In the genomic region with DNA sequence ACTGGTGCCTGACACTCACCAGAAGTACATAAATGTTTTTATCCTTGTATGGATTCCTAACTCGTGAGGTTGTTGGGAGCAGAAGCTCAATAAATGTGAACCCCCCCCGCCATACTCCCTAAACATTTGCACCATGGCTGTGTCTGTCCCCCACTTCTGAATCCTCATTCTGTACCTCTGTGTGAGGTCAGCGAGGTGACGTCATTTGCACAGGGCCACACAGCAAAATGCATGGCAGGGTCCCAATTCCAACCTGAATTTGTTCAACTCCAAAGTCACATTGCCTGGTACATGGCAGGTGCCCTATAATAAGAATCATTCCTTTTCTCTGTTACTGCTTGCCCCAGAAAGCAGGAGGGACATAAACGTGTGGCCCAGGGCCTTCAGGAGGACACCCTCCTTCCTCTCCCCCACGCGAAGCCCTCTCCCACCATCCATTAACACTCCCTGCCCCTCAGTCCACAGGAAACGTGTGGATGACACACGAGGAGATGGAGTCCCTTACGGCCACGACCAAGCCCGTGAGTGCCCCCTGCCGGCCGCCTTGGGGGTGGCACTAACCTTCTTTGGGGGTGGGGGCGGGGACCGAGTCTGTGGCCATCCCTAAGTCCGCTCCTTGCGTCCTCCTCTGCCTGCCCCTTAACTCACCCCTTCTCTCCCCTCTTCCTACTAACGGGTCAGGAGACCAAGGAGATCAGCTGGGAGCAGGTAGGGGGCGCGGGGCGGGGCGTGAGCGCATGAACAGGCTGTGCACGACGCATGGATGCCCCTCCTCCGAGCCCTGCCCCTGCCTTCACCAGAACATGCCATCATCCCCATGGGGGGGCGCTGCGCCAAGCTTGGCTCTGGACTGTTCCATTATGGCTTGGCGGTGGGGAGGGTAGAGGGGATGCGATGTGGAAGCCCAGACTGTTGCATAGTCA, we compare ENCODE assay signal across 1 cellular context.
TF ChIP-seq lines count a peak whose summit lies in the region.

No MANE protein-coding gene starts in this region.

TF ChIP-seq in K562, 482 proteins besides CTCF, POLR2A, EP300 and RAD21 (continues in another document):
- TF ChIP-seq TFAP4 (CRISPR knock-in tag; IDR thresholded peaks at IDR 0.05; ENCODE audit: borderline replicate concordance) (peak; percentile 96), HMG20A (CRISPR knock-in tag; conservative IDR thresholded peaks at IDR 0.05) (no peak), ELF1 (tag; IDR thresholded peaks at IDR 0.05) (no peak), RBFOX2 (IDR thresholded peaks at IDR 0.05; ENCODE audit: low read depth, low read length) (peak; percentile 53; the same call in 1 of the 2 replicates), MECOM (CRISPR knock-in tag; IDR thresholded peaks at IDR 0.05) (no peak), NFATC3 (IDR thresholded peaks at IDR 0.05) (no peak), ZNF586 (CRISPR knock-in tag; conservative IDR thresholded peaks at IDR 0.05) (no peak), ZNF785 (CRISPR knock-in tag; IDR thresholded peaks at IDR 0.05) (no peak), GABPB2 (CRISPR knock-in tag; conservative IDR thresholded peaks at IDR 0.05) (no peak), DNMT1 (IDR thresholded peaks at IDR 0.05) (no peak), KAT7 (CRISPR knock-in tag; IDR thresholded peaks at IDR 0.05; ENCODE audit: borderline replicate concordance) (no peak), JUNB (CRISPR knock-in tag; conservative IDR thresholded peaks at IDR 0.05) (0 out of 2 replicates have a peak, but pooled peaks have one; percentile 57), TSHZ1 (CRISPR knock-in tag; IDR thresholded peaks at IDR 0.05) (no peak), FOXJ2 (tag; IDR thresholded peaks at IDR 0.05) (no peak), BDP1 (IDR thresholded peaks at IDR 0.05; ENCODE audit: insufficient read depth, insufficient read length) (no peak), IRF1 (CRISPR knock-in tag; IDR thresholded peaks at IDR 0.05; ENCODE audit: borderline replicate concordance) (no peak), YY1 (IDR thresholded peaks at IDR 0.05; ENCODE audit: borderline replicate concordance in 1 of 3, control insufficient read depth in 1 of 3, extremely low read depth in 1 of 3, insufficient read depth in 3 of 3, insufficient read length in 1 of 3, insufficient replicate concordance in 2 of 3, low read depth in 1 of 3, low read length in 2 of 3) (peak in 1 of 3 experiments; percentile 49), RNF219 (CRISPR knock-in tag; IDR thresholded peaks at IDR 0.05) (no peak), ZNF212 (CRISPR knock-in tag; IDR thresholded peaks at IDR 0.05) (no peak), ARNT (IDR thresholded peaks at IDR 0.05) (peak; percentile 44 to 78; a peak in 2 of 4 replicates), ZC3H4 (CRISPR knock-in tag; IDR thresholded peaks at IDR 0.05; ENCODE audit: borderline replicate concordance) (no peak), DPF2 (IDR thresholded peaks at IDR 0.05) (no peak), POLR3A (IDR thresholded peaks at IDR 0.05; ENCODE audit: borderline replicate concordance, extremely low read depth, insufficient read depth, insufficient read length) (no peak), CBX5 (IDR thresholded peaks at IDR 0.05; ENCODE audit: borderline replicate concordance, low read depth) (no peak), ZBTB5 (IDR thresholded peaks at IDR 0.05) (no peak), ZZZ3 (IDR thresholded peaks at IDR 0.05) (no peak), PHF8 (IDR thresholded peaks at IDR 0.05; ENCODE audit: borderline replicate concordance, low read length) (peak; percentile 23; the same call in 1 of the 2 replicates), PRPF4 (IDR thresholded peaks at IDR 0.05; ENCODE audit: insufficient read depth, low read depth, low read length, poor library complexity, severe bottlenecking) (no peak), FOXK2 (conservative IDR thresholded peaks at IDR 0.05 in 1 of 2, IDR thresholded peaks at IDR 0.05 in 1 of 2; ENCODE audit: low read depth in 2 of 2) (peak in 1 of 2 experiments; percentile 99; a peak in 2 of 4 replicates), ZC3H8 (IDR thresholded peaks at IDR 0.05) (no peak), TEAD2 (tag; IDR thresholded peaks at IDR 0.05) (no peak)
- TF ChIP-seq, protein P1, sequence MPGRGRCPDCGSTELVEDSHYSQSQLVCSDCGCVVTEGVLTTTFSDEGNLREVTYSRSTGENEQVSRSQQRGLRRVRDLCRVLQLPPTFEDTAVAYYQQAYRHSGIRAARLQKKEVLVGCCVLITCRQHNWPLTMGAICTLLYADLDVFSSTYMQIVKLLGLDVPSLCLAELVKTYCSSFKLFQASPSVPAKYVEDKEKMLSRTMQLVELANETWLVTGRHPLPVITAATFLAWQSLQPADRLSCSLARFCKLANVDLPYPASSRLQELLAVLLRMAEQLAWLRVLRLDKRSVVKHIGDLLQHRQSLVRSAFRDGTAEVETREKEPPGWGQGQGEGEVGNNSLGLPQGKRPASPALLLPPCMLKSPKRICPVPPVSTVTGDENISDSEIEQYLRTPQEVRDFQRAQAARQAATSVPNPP (IDR thresholded peaks at IDR 0.05; ENCODE audit: borderline replicate concordance, insufficient read depth, insufficient read length) = no peak
- TF ChIP-seq, protein P2, sequence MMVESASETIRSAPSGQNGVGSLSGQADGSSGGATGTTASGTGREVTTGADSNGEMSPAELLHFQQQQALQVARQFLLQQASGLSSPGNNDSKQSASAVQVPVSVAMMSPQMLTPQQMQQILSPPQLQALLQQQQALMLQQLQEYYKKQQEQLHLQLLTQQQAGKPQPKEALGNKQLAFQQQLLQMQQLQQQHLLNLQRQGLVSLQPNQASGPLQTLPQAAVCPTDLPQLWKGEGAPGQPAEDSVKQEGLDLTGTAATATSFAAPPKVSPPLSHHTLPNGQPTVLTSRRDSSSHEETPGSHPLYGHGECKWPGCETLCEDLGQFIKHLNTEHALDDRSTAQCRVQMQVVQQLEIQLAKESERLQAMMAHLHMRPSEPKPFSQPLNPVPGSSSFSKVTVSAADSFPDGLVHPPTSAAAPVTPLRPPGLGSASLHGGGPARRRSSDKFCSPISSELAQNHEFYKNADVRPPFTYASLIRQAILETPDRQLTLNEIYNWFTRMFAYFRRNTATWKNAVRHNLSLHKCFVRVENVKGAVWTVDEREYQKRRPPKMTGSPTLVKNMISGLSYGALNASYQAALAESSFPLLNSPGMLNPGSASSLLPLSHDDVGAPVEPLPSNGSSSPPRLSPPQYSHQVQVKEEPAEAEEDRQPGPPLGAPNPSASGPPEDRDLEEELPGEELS (CRISPR knock-in tag; IDR thresholded peaks at IDR 0.05; ENCODE audit: borderline replicate concordance) = 0 out of 2 replicates have a peak, but pooled peaks have one; percentile 59
- TF ChIP-seq, protein P3, sequence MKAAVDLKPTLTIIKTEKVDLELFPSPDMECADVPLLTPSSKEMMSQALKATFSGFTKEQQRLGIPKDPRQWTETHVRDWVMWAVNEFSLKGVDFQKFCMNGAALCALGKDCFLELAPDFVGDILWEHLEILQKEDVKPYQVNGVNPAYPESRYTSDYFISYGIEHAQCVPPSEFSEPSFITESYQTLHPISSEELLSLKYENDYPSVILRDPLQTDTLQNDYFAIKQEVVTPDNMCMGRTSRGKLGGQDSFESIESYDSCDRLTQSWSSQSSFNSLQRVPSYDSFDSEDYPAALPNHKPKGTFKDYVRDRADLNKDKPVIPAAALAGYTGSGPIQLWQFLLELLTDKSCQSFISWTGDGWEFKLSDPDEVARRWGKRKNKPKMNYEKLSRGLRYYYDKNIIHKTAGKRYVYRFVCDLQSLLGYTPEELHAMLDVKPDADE (conservative IDR thresholded peaks at IDR 0.05; ENCODE audit: control insufficient read depth, low read depth, low read length) = no peak
- TF ChIP-seq, protein P4, sequence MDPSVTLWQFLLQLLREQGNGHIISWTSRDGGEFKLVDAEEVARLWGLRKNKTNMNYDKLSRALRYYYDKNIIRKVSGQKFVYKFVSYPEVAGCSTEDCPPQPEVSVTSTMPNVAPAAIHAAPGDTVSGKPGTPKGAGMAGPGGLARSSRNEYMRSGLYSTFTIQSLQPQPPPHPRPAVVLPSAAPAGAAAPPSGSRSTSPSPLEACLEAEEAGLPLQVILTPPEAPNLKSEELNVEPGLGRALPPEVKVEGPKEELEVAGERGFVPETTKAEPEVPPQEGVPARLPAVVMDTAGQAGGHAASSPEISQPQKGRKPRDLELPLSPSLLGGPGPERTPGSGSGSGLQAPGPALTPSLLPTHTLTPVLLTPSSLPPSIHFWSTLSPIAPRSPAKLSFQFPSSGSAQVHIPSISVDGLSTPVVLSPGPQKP (CRISPR knock-in tag; IDR thresholded peaks at IDR 0.05) = no peak
- TF ChIP-seq, protein P5, sequence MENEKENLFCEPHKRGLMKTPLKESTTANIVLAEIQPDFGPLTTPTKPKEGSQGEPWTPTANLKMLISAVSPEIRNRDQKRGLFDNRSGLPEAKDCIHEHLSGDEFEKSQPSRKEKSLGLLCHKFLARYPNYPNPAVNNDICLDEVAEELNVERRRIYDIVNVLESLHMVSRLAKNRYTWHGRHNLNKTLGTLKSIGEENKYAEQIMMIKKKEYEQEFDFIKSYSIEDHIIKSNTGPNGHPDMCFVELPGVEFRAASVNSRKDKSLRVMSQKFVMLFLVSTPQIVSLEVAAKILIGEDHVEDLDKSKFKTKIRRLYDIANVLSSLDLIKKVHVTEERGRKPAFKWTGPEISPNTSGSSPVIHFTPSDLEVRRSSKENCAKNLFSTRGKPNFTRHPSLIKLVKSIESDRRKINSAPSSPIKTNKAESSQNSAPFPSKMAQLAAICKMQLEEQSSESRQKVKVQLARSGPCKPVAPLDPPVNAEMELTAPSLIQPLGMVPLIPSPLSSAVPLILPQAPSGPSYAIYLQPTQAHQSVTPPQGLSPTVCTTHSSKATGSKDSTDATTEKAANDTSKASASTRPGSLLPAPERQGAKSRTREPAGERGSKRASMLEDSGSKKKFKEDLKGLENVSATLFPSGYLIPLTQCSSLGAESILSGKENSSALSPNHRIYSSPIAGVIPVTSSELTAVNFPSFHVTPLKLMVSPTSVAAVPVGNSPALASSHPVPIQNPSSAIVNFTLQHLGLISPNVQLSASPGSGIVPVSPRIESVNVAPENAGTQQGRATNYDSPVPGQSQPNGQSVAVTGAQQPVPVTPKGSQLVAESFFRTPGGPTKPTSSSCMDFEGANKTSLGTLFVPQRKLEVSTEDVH (IDR thresholded peaks at IDR 0.05; ENCODE audit: low read depth, partially characterized antibody) = no peak
